1 cellular context compared by ENCODE assay signal in genomic region chr14:61280526-61281185, GRCh38.
A peak's percentile ranks its signal among the peaks of the same experiment; 100 is the strongest.
TF ChIP-seq lines count a peak whose summit lies in the region.

No MANE protein-coding gene starts in this region.

TF ChIP-seq in WTC11, 78 proteins besides CTCF, POLR2A, EP300 and RAD21 (continued from another document):
- TF ChIP-seq KAT7 (CRISPR knock-in tag; IDR thresholded peaks at IDR 0.05; ENCODE audit: borderline replicate concordance) (peak; percentile 69; the same call in 1 of the 2 replicates), ZNF232 (CRISPR knock-in tag; IDR thresholded peaks at IDR 0.05) (0 out of 2 replicates have a peak, but pooled peaks have one; percentile 11), ZNF121 (CRISPR knock-in tag; IDR thresholded peaks at IDR 0.05) (peak; percentile 99), ARID4B (CRISPR knock-in tag; IDR thresholded peaks at IDR 0.05; ENCODE audit: borderline replicate concordance) (peak; percentile 95; the same call in 1 of the 2 replicates), SMAD3 (CRISPR knock-in tag; IDR thresholded peaks at IDR 0.05; ENCODE audit: borderline replicate concordance) (0 out of 2 replicates have a peak, but pooled peaks have one; percentile 8), SP1 (CRISPR knock-in tag; conservative IDR thresholded peaks at IDR 0.05) (0 out of 2 replicates have a peak, but pooled peaks have one; percentile 14), NFYB (CRISPR knock-in tag; conservative IDR thresholded peaks at IDR 0.05; ENCODE audit: low read depth) (no peak), TP53 (CRISPR knock-in tag; IDR thresholded peaks at IDR 0.05) (0 out of 2 replicates have a peak, but pooled peaks have one; percentile 26), MYBL2 (CRISPR knock-in tag; IDR thresholded peaks at IDR 0.05) (peak; percentile 25; the same call in 1 of the 2 replicates), FOXP1 (CRISPR knock-in tag; IDR thresholded peaks at IDR 0.05; ENCODE audit: borderline replicate concordance) (0 out of 2 replicates have a peak, but pooled peaks have one; percentile 84), RORB (CRISPR knock-in tag; IDR thresholded peaks at IDR 0.05) (no peak), HMGXB4 (CRISPR knock-in tag; IDR thresholded peaks at IDR 0.05) (peak; percentile 96), ESRRA (CRISPR knock-in tag; IDR thresholded peaks at IDR 0.05; ENCODE audit: borderline replicate concordance) (peak; percentile 66; the same call in 1 of the 2 replicates), ATF3 (CRISPR knock-in tag; conservative IDR thresholded peaks at IDR 0.05) (0 out of 2 replicates have a peak, but pooled peaks have one; percentile 3), ZNF532 (CRISPR knock-in tag; IDR thresholded peaks at IDR 0.05; ENCODE audit: borderline replicate concordance) (no peak)
- TF ChIP-seq, protein P1, sequence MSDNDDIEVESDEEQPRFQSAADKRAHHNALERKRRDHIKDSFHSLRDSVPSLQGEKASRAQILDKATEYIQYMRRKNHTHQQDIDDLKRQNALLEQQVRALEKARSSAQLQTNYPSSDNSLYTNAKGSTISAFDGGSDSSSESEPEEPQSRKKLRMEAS (CRISPR knock-in tag; IDR thresholded peaks at IDR 0.05), result peak; percentile 92
- TF ChIP-seq, protein P2, sequence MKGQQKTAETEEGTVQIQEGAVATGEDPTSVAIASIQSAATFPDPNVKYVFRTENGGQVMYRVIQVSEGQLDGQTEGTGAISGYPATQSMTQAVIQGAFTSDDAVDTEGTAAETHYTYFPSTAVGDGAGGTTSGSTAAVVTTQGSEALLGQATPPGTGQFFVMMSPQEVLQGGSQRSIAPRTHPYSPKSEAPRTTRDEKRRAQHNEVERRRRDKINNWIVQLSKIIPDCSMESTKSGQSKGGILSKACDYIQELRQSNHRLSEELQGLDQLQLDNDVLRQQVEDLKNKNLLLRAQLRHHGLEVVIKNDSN (CRISPR knock-in tag; IDR thresholded peaks at IDR 0.05), result 0 out of 2 replicates have a peak, but pooled peaks have one; percentile 33
- TF ChIP-seq, protein P3, sequence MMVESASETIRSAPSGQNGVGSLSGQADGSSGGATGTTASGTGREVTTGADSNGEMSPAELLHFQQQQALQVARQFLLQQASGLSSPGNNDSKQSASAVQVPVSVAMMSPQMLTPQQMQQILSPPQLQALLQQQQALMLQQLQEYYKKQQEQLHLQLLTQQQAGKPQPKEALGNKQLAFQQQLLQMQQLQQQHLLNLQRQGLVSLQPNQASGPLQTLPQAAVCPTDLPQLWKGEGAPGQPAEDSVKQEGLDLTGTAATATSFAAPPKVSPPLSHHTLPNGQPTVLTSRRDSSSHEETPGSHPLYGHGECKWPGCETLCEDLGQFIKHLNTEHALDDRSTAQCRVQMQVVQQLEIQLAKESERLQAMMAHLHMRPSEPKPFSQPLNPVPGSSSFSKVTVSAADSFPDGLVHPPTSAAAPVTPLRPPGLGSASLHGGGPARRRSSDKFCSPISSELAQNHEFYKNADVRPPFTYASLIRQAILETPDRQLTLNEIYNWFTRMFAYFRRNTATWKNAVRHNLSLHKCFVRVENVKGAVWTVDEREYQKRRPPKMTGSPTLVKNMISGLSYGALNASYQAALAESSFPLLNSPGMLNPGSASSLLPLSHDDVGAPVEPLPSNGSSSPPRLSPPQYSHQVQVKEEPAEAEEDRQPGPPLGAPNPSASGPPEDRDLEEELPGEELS (CRISPR knock-in tag; IDR thresholded peaks at IDR 0.05), result peak; percentile 84
- TF ChIP-seq, protein P4, sequence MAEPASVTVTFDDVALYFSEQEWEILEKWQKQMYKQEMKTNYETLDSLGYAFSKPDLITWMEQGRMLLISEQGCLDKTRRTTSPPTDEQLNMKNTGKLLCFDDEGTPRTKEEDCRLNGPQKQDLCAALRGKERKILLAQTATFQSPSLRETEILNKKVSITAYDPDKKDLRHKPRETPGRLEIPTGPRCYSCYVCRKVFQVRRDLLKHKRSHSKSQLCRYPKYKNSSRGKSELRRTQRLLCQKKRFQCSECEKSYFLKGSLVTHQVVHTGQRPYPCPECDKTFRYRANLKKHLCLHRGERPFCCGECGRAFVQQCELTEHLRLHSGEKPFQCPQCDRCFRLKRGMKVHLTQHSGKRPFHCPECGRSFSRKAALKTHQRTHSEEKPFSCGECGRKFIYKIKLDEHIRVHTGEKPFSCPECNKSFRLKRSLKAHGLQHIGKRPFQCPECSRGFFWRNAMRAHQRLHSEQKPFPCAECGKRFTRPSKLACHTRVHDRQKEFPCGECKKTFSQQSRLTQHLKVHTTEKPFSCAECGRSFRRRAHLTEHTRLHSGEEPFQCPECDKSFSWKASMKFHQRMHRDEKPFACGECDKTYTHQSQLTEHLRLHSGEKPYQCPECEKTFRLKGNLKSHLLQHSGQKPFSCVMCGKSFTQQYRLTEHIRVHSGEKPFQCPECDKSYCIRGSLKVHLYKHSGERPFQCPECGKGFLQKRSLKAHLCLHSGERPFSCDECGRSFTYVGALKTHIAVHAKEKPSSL (CRISPR knock-in tag; conservative IDR thresholded peaks at IDR 0.05), result no peak
- TF ChIP-seq, protein P5, sequence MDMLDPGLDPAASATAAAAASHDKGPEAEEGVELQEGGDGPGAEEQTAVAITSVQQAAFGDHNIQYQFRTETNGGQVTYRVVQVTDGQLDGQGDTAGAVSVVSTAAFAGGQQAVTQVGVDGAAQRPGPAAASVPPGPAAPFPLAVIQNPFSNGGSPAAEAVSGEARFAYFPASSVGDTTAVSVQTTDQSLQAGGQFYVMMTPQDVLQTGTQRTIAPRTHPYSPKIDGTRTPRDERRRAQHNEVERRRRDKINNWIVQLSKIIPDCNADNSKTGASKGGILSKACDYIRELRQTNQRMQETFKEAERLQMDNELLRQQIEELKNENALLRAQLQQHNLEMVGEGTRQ (CRISPR knock-in tag; IDR thresholded peaks at IDR 0.05), result no peak
